ENCODE assay signal across 27 cellular contexts in genomic region chr9:4594545-4594944, GRCh38.
"Had no signal": no experiment of that assay in that cellular context is flagged by ENCODE, and none has a peak within 500 bp of the region (broad histone marks: within the 10 kb centered on the region; RNA-seq: fewer than 3 reads in every experiment).

No MANE protein-coding gene starts in this region.

- H3K4me3 ChIP-seq: colonic mucosa, esophagus squamous epithelium, gastroesophageal sphincter, psoas muscle, right atrium auricular region, transverse colon had no signal

- H3K9me3 ChIP-seq: colonic mucosa, esophagus squamous epithelium, gastroesophageal sphincter, psoas muscle, right atrium auricular region, transverse colon had no signal

- H3K27me3 Mint-ChIP-seq: activated CD4-positive, alpha-beta T cell treated with anti-CD3 and anti-CD28 coated beads for 36 hours had no signal

- H3K4me3 Mint-ChIP-seq: activated CD4-positive, alpha-beta T cell treated with anti-CD3 and anti-CD28 coated beads for 36 hours; activated CD8-positive, alpha-beta memory T cell treated with anti-CD3 and anti-CD28 coated beads, Interleukin-2, amount 10 ng/mL, durations not matched to agents 7 days and 5 days; activated CD8-positive, alpha-beta T cell treated with anti-CD3 and anti-CD28 coated beads, Interleukin-2, amount 10 ng/mL, durations not matched to agents 7 days and 5 days; immature natural killer cell; mesothelial cell of epicardium; naive B cell; neural crest cell had no signal

- H3K27ac Mint-ChIP-seq: activated CD8-positive, alpha-beta memory T cell treated with anti-CD3 and anti-CD28 coated beads, Interleukin-2, amount 10 ng/mL, durations not matched to agents 7 days and 5 days; immature natural killer cell; mesothelial cell of epicardium; naive B cell had no signal

- H3K4me1 ChIP-seq: colonic mucosa, parathyroid adenoma, psoas muscle had no signal

- ATAC-seq: activated CD4-positive, alpha-beta T cell treated with anti-CD3 and anti-CD28 coated beads for 36 hours; activated CD8-positive, alpha-beta memory T cell treated with anti-CD3 and anti-CD28 coated beads, Interleukin-2, amount 10 ng/mL, durations not matched to agents 7 days and 5 days; activated CD8-positive, alpha-beta T cell treated with anti-CD3 and anti-CD28 coated beads, Interleukin-2, amount 10 ng/mL, durations not matched to agents 7 days and 5 days; activated naive CD4-positive, alpha-beta T cell treated with anti-CD3 and anti-CD28 coated beads, Interleukin-2, amount 50 U/mL, for 72 hours; gastroesophageal sphincter; psoas muscle had no signal

- DNase-seq: activated CD4-positive, alpha-beta T cell treated with anti-CD3 and anti-CD28 coated beads for 36 hours; activated CD4-positive, CD25-positive, alpha-beta regulatory T cell; activated CD8-positive, alpha-beta memory T cell treated with anti-CD3 and anti-CD28 coated beads, Interleukin-2, amount 10 ng/mL, durations not matched to agents 7 days and 5 days; activated CD8-positive, alpha-beta T cell treated with anti-CD3 and anti-CD28 coated beads, Interleukin-2, amount 10 ng/mL, durations not matched to agents 7 days and 5 days; activated naive CD4-positive, alpha-beta T cell; activated T-cell treated with anti-CD3 and anti-CD28 coated beads, Interleukin-2, amount 50 U/mL, for 48 hours; anterior cingulate cortex; colonic mucosa; effector CD8-positive, alpha-beta T cell; esophagus squamous epithelium; hypothalamus; immature natural killer cell; naive B cell; nucleus accumbens; psoas muscle; stimulated activated CD4-positive, alpha-beta T cell treated with anti-CD3 and anti-CD28 coated beads, Interleukin-2, amount 100 ng/mL, for 48 hours; stimulated activated naive CD4-positive, alpha-beta T cell treated with Interleukin-2 at 50 U/mL for 16 hours; SW 1271; T-helper 2 cell; transverse colon had no signal

- H3K9me3 Mint-ChIP-seq: immature natural killer cell, mesothelial cell of epicardium, neural crest cell had no signal

- H3K27ac ChIP-seq: colonic mucosa, epithelial cell of prostate, esophagus squamous epithelium, gastroesophageal sphincter, parathyroid adenoma, psoas muscle, right atrium auricular region had no signal

- H3K36me3 ChIP-seq: colonic mucosa, esophagus squamous epithelium, gastroesophageal sphincter, right atrium auricular region, transverse colon had no signal

- H2AFZ ChIP-seq: parathyroid adenoma had no signal

- H3K27me3 ChIP-seq: colonic mucosa, esophagus squamous epithelium, gastroesophageal sphincter, right atrium auricular region, transverse colon had no signal

- H3K79me2 ChIP-seq: parathyroid adenoma had no signal

- H3K36me3 Mint-ChIP-seq: activated CD8-positive, alpha-beta memory T cell treated with anti-CD3 and anti-CD28 coated beads, Interleukin-2, amount 10 ng/mL, durations not matched to agents 7 days and 5 days; mesothelial cell of epicardium; naive B cell had no signal
